10 cellular contexts compared by ENCODE assay signal in genomic region chr17:43324205-43324893, GRCh38.
DNase-seq lines count a peak whose midpoint lies in the region; TF ChIP-seq lines count a peak whose summit lies in the region.
"Had no signal": no experiment of that assay in that cellular context is flagged by ENCODE, and none has a peak within 500 bp of the region (broad histone marks: within the 10 kb centered on the region; RNA-seq: fewer than 3 reads in every experiment).

No MANE protein-coding gene starts in this region.

- no peaks in the 10 kb centered on the region for H4K20me1 ChIP-seq in Karpas-422 (ENCODE audit: insufficient read depth, low read depth, low read length)

- H3K4me1 ChIP-seq in Karpas-422 (ENCODE audit: low read length) (peaks cover 7% of the 10 kb centered on the region), endodermal cell (ENCODE audit: control insufficient read depth, insufficient read depth, low read length) (peaks cover 11% of the 10 kb centered on the region)

- H3K9ac ChIP-seq in Karpas-422 (ENCODE audit: low read length), result peak overlapping the region; percentile 38
- no peak overlapping the region for H3K9ac ChIP-seq in endodermal cell (ENCODE audit: extremely low read depth, low read length, poor library complexity, severe bottlenecking)

- H3K27ac Mint-ChIP-seq in endodermal cell, result no peak overlapping the region
- no peak overlapping the region for H3K27ac Mint-ChIP-seq in T-helper 2 cell treated with Interferon-gamma antibody and Interleukin-4, amounts not matched to agents 5 μg/mL and 100 μg/mL, for 36 hours

- no peaks in the 10 kb centered on the region for H3K36me3 ChIP-seq in GM06990 (ENCODE audit: control insufficient read depth, insufficient read depth, low read length)
- no peaks in the 10 kb centered on the region for H3K36me3 ChIP-seq in Karpas-422 (ENCODE audit: insufficient read depth, low read length)
- H3K36me3 ChIP-seq in endodermal cell (ENCODE audit: control insufficient read depth, insufficient read depth, low read length), result no peaks in the 10 kb centered on the region
- H3K36me3 ChIP-seq: vagina had no signal

- peaks cover 27% of the 10 kb centered on the region for H3K9me3 Mint-ChIP-seq in endodermal cell
- H3K9me3 Mint-ChIP-seq in T-helper 2 cell treated with Interferon-gamma antibody and Interleukin-4, amounts not matched to agents 5 μg/mL and 100 μg/mL, for 36 hours, result no peaks in the 10 kb centered on the region

- H3K9me3 ChIP-seq in Karpas-422 (ENCODE audit: low read length), result peaks cover 5% of the 10 kb centered on the region; the same call in 1 of the 2 replicates
- H3K9me3 ChIP-seq in endodermal cell (ENCODE audit: control insufficient read depth, low read length), result peaks cover 22% of the 10 kb centered on the region
- H3K9me3 ChIP-seq: vagina had no signal

- H3K27me3 ChIP-seq in GM06990 (replicated peaks; ENCODE audit: control insufficient read depth, insufficient read depth, low read length) (no peaks in the 10 kb centered on the region), Karpas-422 (ENCODE audit: low read length) (no peaks in the 10 kb centered on the region), endodermal cell (ENCODE audit: control insufficient read depth, insufficient read depth, low read length, poor library complexity, severe bottlenecking) (no peaks in the 10 kb centered on the region)
- H3K27me3 ChIP-seq: vagina had no signal

- peak overlapping the region; percentile 54 for H3K4me2 ChIP-seq in Karpas-422 (ENCODE audit: low read depth, low read length, poor library complexity, severe bottlenecking)

- no peaks in the 10 kb centered on the region for H3K79me2 ChIP-seq in Karpas-422 (ENCODE audit: low read length)

- H3K9me2 ChIP-seq in Karpas-422 (replicated peaks; ENCODE audit: insufficient read depth, low read length), result no peaks in the 10 kb centered on the region

- H3K4me3 ChIP-seq in GM06990 (replicated peaks; ENCODE audit: low read depth, low read length) (no peak overlapping the region), Karpas-422 (ENCODE audit: low read length) (peak overlapping the region; percentile 48), endodermal cell (ENCODE audit: low read length) (no peak overlapping the region)
- H3K4me3 ChIP-seq: vagina had no signal

- DNase-seq in GM06990 (ENCODE audit: extremely low read depth, insufficient read length) (peak; percentile 61), Karpas-422 (peak; percentile 65), endodermal cell (peak; percentile 81), renal cortical epithelial cell (ENCODE audit: low read depth) (peak; percentile 65), AG08396 (ENCODE audit: low spot score) (no peak), NCI-H1436 (lab: John Stamatoyannopoulos, UW) (no peak)
- DNase-seq in T-helper 2 cell treated with Interferon-gamma antibody and Interleukin-4, amounts not matched to agents 5 μg/mL and 100 μg/mL, for 36 hours (ENCODE audit: low spot score), result no peak
- DNase-seq: activated naive CD4-positive, alpha-beta T cell treated with Interleukin-2 at 50 U/mL for 16 hours; DND-41 had no signal

- H3K36me3 Mint-ChIP-seq in endodermal cell (ENCODE audit: low read depth), result no peaks in the 10 kb centered on the region
- H3K36me3 Mint-ChIP-seq in T-helper 2 cell treated with Interferon-gamma antibody and Interleukin-4, amounts not matched to agents 5 μg/mL and 100 μg/mL, for 36 hours (ENCODE audit: low read depth), result peaks cover 10% of the 10 kb centered on the region

- H2AFZ ChIP-seq in Karpas-422 (ENCODE audit: low read length), result peak overlapping the region; percentile 28; the same call in 1 of the 2 replicates

- H3K4me3 Mint-ChIP-seq in endodermal cell, result no peak overlapping the region
- H3K4me3 Mint-ChIP-seq in T-helper 2 cell treated with Interferon-gamma antibody and Interleukin-4, amounts not matched to agents 5 μg/mL and 100 μg/mL, for 36 hours, result no peak overlapping the region

- H3K27me3 Mint-ChIP-seq in endodermal cell (ENCODE audit: insufficient read depth), result no peaks in the 10 kb centered on the region
- peaks cover 12% of the 10 kb centered on the region for H3K27me3 Mint-ChIP-seq in T-helper 2 cell treated with Interferon-gamma antibody and Interleukin-4, amounts not matched to agents 5 μg/mL and 100 μg/mL, for 36 hours (ENCODE audit: low read depth)

- H3K27ac ChIP-seq in Karpas-422 (ENCODE audit: low read length), result no peak overlapping the region
- H3K27ac ChIP-seq in endodermal cell (ENCODE audit: low read depth, low read length), result no peak overlapping the region
- H3K27ac ChIP-seq: vagina had no signal

- no peak for TF ChIP-seq CTCF in GM06990 (IDR thresholded peaks at IDR 0.05; ENCODE audit: insufficient read depth, low read length, poor library complexity, severe bottlenecking)
- TF ChIP-seq CTCF in endodermal cell (conservative IDR thresholded peaks at IDR 0.05), result peak; percentile 64

- peaks cover 13% of the 10 kb centered on the region for H3K4me1 Mint-ChIP-seq in endodermal cell
- peaks cover 7% of the 10 kb centered on the region for H3K4me1 Mint-ChIP-seq in T-helper 2 cell treated with Interferon-gamma antibody and Interleukin-4, amounts not matched to agents 5 μg/mL and 100 μg/mL, for 36 hours (ENCODE audit: low read depth)

- 92 to 93% methylated on average over 21 to 22 of the region's 22 CpGs for WGBS in endodermal cell (ENCODE audit: insufficient coverage in 1 of 2, insufficient read length in 1 of 2), 2 experiments

Comparison
In these comparisons a context has a peak if more than half of its experiments do, and no peak if none do; other contexts are left out.
1. DNase-seq: peak in GM06990 (single experiment), Karpas-422 (single experiment), endodermal cell (single experiment) and renal cortical epithelial cell (single experiment); none in AG08396 (single experiment), T-helper 2 cell treated with Interferon-gamma antibody and Interleukin-4, amounts not matched to agents 5 μg/mL and 100 μg/mL, for 36 hours (single experiment) and NCI-H1436 (single experiment).